12 cellular contexts compared by ENCODE assay signal in genomic region chr13:77305276-77305675, GRCh38. TPM values are rescaled to one million over a fixed set of nuclear protein-coding genes. Genes with fewer than 3 reads are reported as not detected.
DNase-seq lines count a peak whose midpoint lies in the region; ATAC-seq, FAIRE-seq and TF ChIP-seq lines count a peak whose summit lies in the region.
"Had no signal": no experiment of that assay in that cellular context is flagged by ENCODE, and none has a peak within 500 bp of the region (broad histone marks: within the 10 kb centered on the region; RNA-seq: fewer than 3 reads in every experiment).

No MANE protein-coding gene starts in this region.

- no peak for TF ChIP-seq CTCF in NB4 (IDR thresholded peaks at IDR 0.05; ENCODE audit: low read depth, low read length)
- TF ChIP-seq CTCF in GM12878 (IDR thresholded peaks at IDR 0.05 in 2 of 3, conservative IDR thresholded peaks at IDR 0.05 in 1 of 3; ENCODE audit: control insufficient read depth in 2 of 3, extremely low read depth in 1 of 3, insufficient read depth in 1 of 3, low read depth in 3 of 3, low read length in 3 of 3): no peak

- no peak for TF ChIP-seq POLR2A in NB4 (IDR thresholded peaks at IDR 0.05; ENCODE audit: extremely low read depth, insufficient read length)
- no peak for TF ChIP-seq POLR2A in GM12878 (IDR thresholded peaks at IDR 0.05; ENCODE audit: low read depth, low read length)

- POLR2A ChIA-PET in GM12878 (lab: Charles Lee): interaction anchor here (1.4 kb wide), 1 partner anchor 12 kb away, joined by 3 read pairs; no protein-coding TSS in a partner anchor

- no peak for DNase-seq in activated naive CD4-positive, alpha-beta T cell treated with anti-CD3 and anti-CD28 coated beads, Interleukin-2, amount 50 U/mL, for 72 hours (ENCODE audit: low spot score in 2 of 2)
- peak; percentile 37 for DNase-seq in NB4 (ENCODE audit: low read depth)
- DNase-seq in GM12878 (ENCODE audit: low read depth, low spot score): no peak
- DNase-seq in SK-N-DZ (ENCODE audit: low spot score): no peak
- DNase-seq: amniotic stem cell; EL; naive thymus-derived CD8-positive, alpha-beta T cell; NCI-H2081 had no signal

- no TSS peak for BruUV-seq in GM12878 (replicated peaks; lab: Mats Ljungman, UMichigan)

- RAD21 ChIA-PET in GM12878 (lab: Charles Lee; ENCODE audit: unreplicated experiment): interaction anchor here (1.0 to 3.4 kb wide), 2 partner anchors 12 to 15 kb away, joined by 3 to 28 read pairs; no protein-coding TSS in a partner anchor

- no peaks in the 10 kb centered on the region for H3K27me3 ChIP-seq in GM12878 (replicated peaks in 1 of 2; ENCODE audit: control insufficient read depth in 2 of 2, insufficient read depth in 2 of 2, low read length in 1 of 2)
- H3K27me3 ChIP-seq in subcutaneous abdominal adipose tissue (ENCODE audit: control insufficient read depth in 5 of 5, insufficient read depth in 4 of 5, low read length in 5 of 5): no peaks in the 10 kb centered on the region

- no peaks in the 10 kb centered on the region for H3K27me3 Mint-ChIP-seq in activated naive CD4-positive, alpha-beta T cell treated with anti-CD3 and anti-CD28 coated beads, Interleukin-2, amount 50 U/mL, for 24 hours
- H3K27me3 Mint-ChIP-seq: naive thymus-derived CD8-positive, alpha-beta T cell had no signal

- ATAC-seq in activated naive CD4-positive, alpha-beta T cell treated with anti-CD3 and anti-CD28 coated beads, Interleukin-2, amount 50 U/mL, for 72 hours: no peak
- ATAC-seq in GM12878 (peak; percentile 10; the same call in 2 of the 3 replicates), GM19455 (IDR thresholded peaks at IDR 0.05; ENCODE audit: unreplicated experiment) (no peak), HG03571 (IDR thresholded peaks at IDR 0.05; ENCODE audit: unreplicated experiment) (no peak)
- ATAC-seq: naive thymus-derived CD8-positive, alpha-beta T cell had no signal

- no peaks in the 10 kb centered on the region for H4K20me1 ChIP-seq in GM12878 (ENCODE audit: control insufficient read depth, insufficient read depth)

- H3K9me3 Mint-ChIP-seq in activated naive CD4-positive, alpha-beta T cell treated with anti-CD3 and anti-CD28 coated beads, Interleukin-2, amount 50 U/mL, for 24 hours: no peaks in the 10 kb centered on the region
- H3K9me3 Mint-ChIP-seq in activated naive CD4-positive, alpha-beta T cell treated with anti-CD3 and anti-CD28 coated beads, Interleukin-2, amount 50 U/mL, for 72 hours: no peaks in the 10 kb centered on the region

- in situ Hi-C loops in GM12878 (cut with MboI): no loop called here

- FAIRE-seq in GM12878 (lab: Jason Lieb, UNC): no peak

- H3K27ac Mint-ChIP-seq in activated naive CD4-positive, alpha-beta T cell treated with anti-CD3 and anti-CD28 coated beads, Interleukin-2, amount 50 U/mL, for 24 hours: peak overlapping the region; percentile 61
- H3K27ac Mint-ChIP-seq in activated naive CD4-positive, alpha-beta T cell treated with anti-CD3 and anti-CD28 coated beads, Interleukin-2, amount 50 U/mL, for 72 hours: no peak overlapping the region

- no peak overlapping the region for H3K4me3 Mint-ChIP-seq in activated naive CD4-positive, alpha-beta T cell treated with anti-CD3 and anti-CD28 coated beads, Interleukin-2, amount 50 U/mL, for 24 hours

- H3K9me3 ChIP-seq in GM12878 (replicated peaks; ENCODE audit: control insufficient read depth, insufficient read depth, low read length) (peaks cover 4% of the 10 kb centered on the region), subcutaneous abdominal adipose tissue (ENCODE audit: control insufficient read depth in 5 of 5, low read length in 5 of 5) (no peaks in the 10 kb centered on the region)

- no peak overlapping the region for H2AFZ ChIP-seq in GM12878 (ENCODE audit: control insufficient read depth, low read depth, low read length)

- CTCF ChIA-PET in GM12878 (lab: Yijun Ruan, JAX): interaction anchor here (1.5 kb wide), 1 partner anchor 9 kb away, joined by 3 read pairs; no protein-coding TSS in a partner anchor

- peak overlapping the region; percentile 28; the same call in 1 of the 2 replicates for H3K27ac ChIP-seq in GM12878 (ENCODE audit: control insufficient read depth, insufficient read depth)
- peak overlapping the region; percentile 6 for H3K27ac ChIP-seq in subcutaneous abdominal adipose tissue (ENCODE audit: low read depth, low read length)

- peaks cover 94% of the 10 kb centered on the region for H3K4me1 Mint-ChIP-seq in activated naive CD4-positive, alpha-beta T cell treated with anti-CD3 and anti-CD28 coated beads, Interleukin-2, amount 50 U/mL, for 24 hours

- peaks cover 100% of the 10 kb centered on the region for H3K79me2 ChIP-seq in GM12878 (ENCODE audit: control insufficient read depth, insufficient read depth, low read length)

- no peak for TF ChIP-seq RAD21 in GM12878 (IDR thresholded peaks at IDR 0.05; ENCODE audit: insufficient read depth, low read depth, low read length)

- intact Hi-C loops in GM12878 (cut with micrococcal nuclease; ENCODE audit: unreplicated experiment): no loop called here

- H3K9ac ChIP-seq in GM12878 (ENCODE audit: control insufficient read depth, insufficient read depth, low read length): no peak overlapping the region
- H3K9ac ChIP-seq in subcutaneous abdominal adipose tissue (ENCODE audit: low read length in 5 of 5): no peak overlapping the region

- no peak for TF ChIP-seq EP300 in GM12878 (IDR thresholded peaks at IDR 0.05; ENCODE audit: borderline replicate concordance in 1 of 2, control insufficient read depth in 1 of 2, low read depth in 2 of 2, low read length in 2 of 2)

- peaks cover 10% of the 10 kb centered on the region for H3K36me3 Mint-ChIP-seq in activated naive CD4-positive, alpha-beta T cell treated with anti-CD3 and anti-CD28 coated beads, Interleukin-2, amount 50 U/mL, for 24 hours
- peaks cover 0 to 6% of the 10 kb centered on the region in 2 donors for H3K36me3 Mint-ChIP-seq in activated naive CD4-positive, alpha-beta T cell treated with anti-CD3 and anti-CD28 coated beads, Interleukin-2, amount 50 U/mL, for 72 hours

- H3K4me3 ChIP-seq in NB4 (ENCODE audit: low read depth, low read length) (no peak overlapping the region), GM12878 (0 out of 2 replicates have a peak overlapping the region, but pooled peaks have one; percentile 3), subcutaneous abdominal adipose tissue (ENCODE audit: low read depth in 1 of 5, low read length in 5 of 5) (no peak overlapping the region)

- H3K36me3 ChIP-seq in GM12878 (ENCODE audit: control insufficient read depth in 2 of 2, insufficient read depth in 2 of 2, low read length in 1 of 2) (no peaks in the 10 kb centered on the region; a peak in 2 of 4 replicates), subcutaneous abdominal adipose tissue (ENCODE audit: control insufficient read depth in 5 of 5, insufficient read depth in 5 of 5, low read length in 5 of 5) (no peaks in the 10 kb centered on the region)

- H3K4me1 ChIP-seq in GM12878 (ENCODE audit: control insufficient read depth, insufficient read depth, low read length) (peaks cover 31% of the 10 kb centered on the region), subcutaneous abdominal adipose tissue (ENCODE audit: control insufficient read depth in 5 of 5, insufficient read depth in 5 of 5, low read length in 5 of 5) (peaks cover 0 to 53% (median 44%) of the 10 kb centered on the region in 5 donors)

- SMC1A ChIA-PET in GM12878 (lab: Charles Lee; ENCODE audit: uncharacterized antibody, unreplicated experiment): interaction anchor here (4.5 to 8.9 kb wide), 2 partner anchors 8 to 16 kb away, joined by 35 to 53 read pairs; no protein-coding TSS in a partner anchor

- H3K4me2 ChIP-seq in GM12878 (ENCODE audit: control insufficient read depth, insufficient read depth): peak overlapping the region; percentile 42

TF ChIP-seq in GM12878, 131 proteins besides CTCF, POLR2A, EP300 and RAD21 (continues in another document):
- TF ChIP-seq MAX (IDR thresholded peaks at IDR 0.05; ENCODE audit: low read depth, low read length): no peak
- TF ChIP-seq BCL11A (IDR thresholded peaks at IDR 0.05; ENCODE audit: low read depth, low read length): no peak
- TF ChIP-seq USF1 (IDR thresholded peaks at IDR 0.05; ENCODE audit: borderline replicate concordance, extremely low read length, insufficient read depth, low read depth, low read length): no peak
- TF ChIP-seq SPI1 (IDR thresholded peaks at IDR 0.05; ENCODE audit: borderline replicate concordance, insufficient read depth, low read depth, low read length): peak; percentile 61; the same call in 1 of the 2 replicates
- TF ChIP-seq TCF7 (IDR thresholded peaks at IDR 0.05; ENCODE audit: borderline replicate concordance): no peak

RNA-seq across cellular contexts. Expression of gene MYCBP2, which starts 21.6 kb away (rescaled TPM):
- total RNA-seq in activated naive CD4-positive, alpha-beta T cell treated with anti-CD3 and anti-CD28 coated beads, Interleukin-2, amount 50 U/mL, for 72 hours: 100 to 1,000 TPM in 1 of 2 donors, 10 to 100 TPM in 1; 80.1 to 105 TPM
- total RNA-seq in GM12878 (2013; cell fraction: nucleolus; rRNA removed): 652 and 698 TPM in 2 replicates
- 126 and 135 TPM in 2 replicates for total RNA-seq in GM12878 (2014; rRNA removed)
- total RNA-seq in GM12878 (2014; rRNA removed; fragmentation: Illumina TruSeq; extraction: Trizol): 123 and 135 TPM in 2 replicates
- total RNA-seq in GM12878 (2021): 151 and 152 TPM in 2 replicates
- polyA plus RNA-seq in GM12878 (2011; ENCODE audit: low read depth): 54.4 TPM
- polyA plus RNA-seq in GM12878 (2011; rRNA removed): 119 and 157 TPM in 2 replicates
- polyA plus RNA-seq in GM12878 (2011; cell fraction: cytosol; rRNA removed): 92.2 and 110 TPM in 2 replicates
- 164 and 187 TPM in 2 replicates for polyA plus RNA-seq in GM12878 (2011; cell fraction: nucleus; rRNA removed)
- polyA plus RNA-seq in GM12878 (2012): 75.0 and 78.0 TPM in 2 replicates
- 126 and 149 TPM in 2 replicates for polyA plus RNA-seq in GM12878 (2014; fragmentation: Illumina TruSeq; extraction: Trizol)
- polyA plus RNA-seq in GM12878 (2014; fragmentation: Nextera tagmentation; extraction: Ambion mirVana): 10 to 100 TPM; 51.9 to 56.6 TPM
- 77.0 and 82.4 TPM in 2 replicates for polyA plus RNA-seq in GM12878 (2014; rRNA removed)
- polyA plus RNA-seq in GM12878 (2016; fragmentation: Nextera tagmentation; extraction: Ambion mirVana): 10 to 100 TPM; 56.8 to 62.4 TPM
- 271 and 396 TPM in 2 replicates for polyA minus RNA-seq in GM12878 (2011; rRNA and poly(A)+ RNA removed)
- 106 and 154 TPM in 2 replicates for polyA minus RNA-seq in GM12878 (2011; cell fraction: cytosol; rRNA and poly(A)+ RNA removed)
- 339 and 523 TPM in 2 replicates for polyA minus RNA-seq in GM12878 (2011; cell fraction: nucleus; rRNA and poly(A)+ RNA removed)
- 74.6 and 78.1 TPM in 2 replicates for polyA plus RNA-seq in SK-N-DZ (2014; cell fraction: cytosol; rRNA removed)
- 78.6 and 86.6 TPM in 2 replicates for polyA plus RNA-seq in SK-N-DZ (2014; cell fraction: nucleus; rRNA removed)
